ENCODE assay signal across 1 cellular context in genomic region chr21:21159253-21159899, GRCh38.
A peak's percentile ranks its signal among the peaks of the same experiment; 100 is the strongest.
TF ChIP-seq lines count a peak whose summit lies in the region.

No MANE protein-coding gene starts in this region.

TF ChIP-seq in K562, 482 proteins besides CTCF, POLR2A, EP300 and RAD21 (continued from another document and continues in another):
- TF ChIP-seq AFF4 (CRISPR knock-in tag; IDR thresholded peaks at IDR 0.05): no peak
- TF ChIP-seq GTF3C2 (IDR thresholded peaks at IDR 0.05; ENCODE audit: borderline replicate concordance, extremely low read depth, insufficient read length): no peak
- TF ChIP-seq TFE3 (CRISPR knock-in tag; IDR thresholded peaks at IDR 0.05): no peak
- TF ChIP-seq PRMT5 (CRISPR knock-in tag; IDR thresholded peaks at IDR 0.05): no peak
- TF ChIP-seq PHF20 (IDR thresholded peaks at IDR 0.05; ENCODE audit: partially characterized antibody): no peak
- 0 out of 2 replicates have a peak, but pooled peaks have one; percentile 16 for TF ChIP-seq NCOA1 (IDR thresholded peaks at IDR 0.05; ENCODE audit: low read depth)
- TF ChIP-seq KLF6 (CRISPR knock-in tag; IDR thresholded peaks at IDR 0.05; ENCODE audit: borderline replicate concordance): no peak
- no peak for TF ChIP-seq RBM14 (IDR thresholded peaks at IDR 0.05; ENCODE audit: borderline replicate concordance, insufficient read depth, low read depth, low read length)
- TF ChIP-seq ZNF507 (tag; conservative IDR thresholded peaks at IDR 0.05): no peak
- TF ChIP-seq ZNF407 (IDR thresholded peaks at IDR 0.05; ENCODE audit: low read depth): no peak
- TF ChIP-seq ZNF431 (CRISPR knock-in tag; IDR thresholded peaks at IDR 0.05): no peak
- peak; percentile 74 for TF ChIP-seq JUN (IDR thresholded peaks at IDR 0.05; ENCODE audit: borderline replicate concordance, low read depth, low read length)
- TF ChIP-seq JUN (CRISPR knock-in tag; IDR thresholded peaks at IDR 0.05; ENCODE audit: borderline replicate concordance): no peak
- TF ChIP-seq GTF2A2 (tag; IDR thresholded peaks at IDR 0.05): no peak
- no peak for TF ChIP-seq MEF2A (IDR thresholded peaks at IDR 0.05; ENCODE audit: control insufficient read depth, low read depth, low read length)
- TF ChIP-seq ZKSCAN1 (IDR thresholded peaks at IDR 0.05; ENCODE audit: low read depth, low read length): no peak
- TF ChIP-seq ZNF551 (CRISPR knock-in tag; IDR thresholded peaks at IDR 0.05): no peak
- TF ChIP-seq RHOXF2B (CRISPR knock-in tag; conservative IDR thresholded peaks at IDR 0.05): no peak
- peak; percentile 88 for TF ChIP-seq ATF3 (IDR thresholded peaks at IDR 0.05)
- TF ChIP-seq ATF3 (CRISPR knock-in tag; conservative IDR thresholded peaks at IDR 0.05): no peak
- no peak for TF ChIP-seq ZFX (CRISPR knock-in tag; IDR thresholded peaks at IDR 0.05)
- TF ChIP-seq TRIM28 (IDR thresholded peaks at IDR 0.05): no peak
- TF ChIP-seq ELF1 (tag; IDR thresholded peaks at IDR 0.05): no peak
- TF ChIP-seq E2F4 (CRISPR knock-in tag; IDR thresholded peaks at IDR 0.05; ENCODE audit: low read depth): no peak
- TF ChIP-seq ZNF512 (tag; IDR thresholded peaks at IDR 0.05): no peak
- TF ChIP-seq ETV1 (tag; conservative IDR thresholded peaks at IDR 0.05; ENCODE audit: low read depth): no peak
- TF ChIP-seq HMBOX1 (IDR thresholded peaks at IDR 0.05): no peak
- no peak for TF ChIP-seq ESRRA (IDR thresholded peaks at IDR 0.05; ENCODE audit: borderline replicate concordance, low read depth)
- no peak for TF ChIP-seq KLF1 (tag; IDR thresholded peaks at IDR 0.05)
- TF ChIP-seq KDM4B (IDR thresholded peaks at IDR 0.05; ENCODE audit: borderline replicate concordance in 2 of 2, low read depth in 1 of 2): no peak
- TF ChIP-seq CREB1 (IDR thresholded peaks at IDR 0.05): peak; percentile 53; the same call in 1 of the 2 replicates
- no peak for TF ChIP-seq CREB1 (CRISPR knock-in tag; IDR thresholded peaks at IDR 0.05)
- TF ChIP-seq NELFE (IDR thresholded peaks at IDR 0.05; ENCODE audit: insufficient read depth, insufficient read length): no peak
- no peak for TF ChIP-seq ASH1L (IDR thresholded peaks at IDR 0.05; ENCODE audit: borderline replicate concordance, low read depth, partially characterized antibody)
- TF ChIP-seq ZNF398 (CRISPR knock-in tag; IDR thresholded peaks at IDR 0.05): no peak
